In genomic region chr2:19900536-19901200, GRCh38 we compare ENCODE assay signal across 8 cellular contexts. TPM values are rescaled to one million over a fixed set of nuclear protein-coding genes. Genes with fewer than 3 reads are reported as not detected.
DNase-seq lines count a peak whose midpoint lies in the region; ATAC-seq and TF ChIP-seq lines count a peak whose summit lies in the region.

No MANE protein-coding gene starts in this region.

- no peaks in the 10 kb centered on the region for H3K27me3 ChIP-seq in BE2C
- H3K27me3 ChIP-seq in lower lobe of right lung (ENCODE audit: low read depth), result no peaks in the 10 kb centered on the region
- H3K27me3 ChIP-seq in tibial artery, result no peaks in the 10 kb centered on the region

- TF ChIP-seq CTCF in BE2C (IDR thresholded peaks at IDR 0.05; ENCODE audit: low read depth, low read length), result no peak
- TF ChIP-seq CTCF in lower lobe of right lung (IDR thresholded peaks at IDR 0.05), result no peak
- no peak for TF ChIP-seq CTCF in tibial artery (IDR thresholded peaks at IDR 0.05)

- H3K36me3 Mint-ChIP-seq in central memory CD8-positive, alpha-beta T cell (ENCODE audit: insufficient read depth), result peaks cover 31% of the 10 kb centered on the region

- H3K4me3 ChIP-seq in BE2C (ENCODE audit: low read depth, low read length), result peak overlapping the region; percentile 93
- H3K4me3 ChIP-seq in lower lobe of right lung, result peak overlapping the region; percentile 69
- peak overlapping the region; percentile 66 to 99 for H3K4me3 ChIP-seq in tibial artery

- DNase-seq in BE2C (no peak), RPMI7951 (ENCODE audit: low read depth) (peak; percentile 11), lower lobe of right lung (no peak), tibial artery (no peak), HK-2 (ENCODE audit: unreplicated experiment) (no peak), NCI-H187 (lab: John Stamatoyannopoulos, UW) (no peak)
- DNase-seq in central memory CD8-positive, alpha-beta T cell (ENCODE audit: low spot score in 2 of 2), result peak in 1 of 2 donors; percentile 24

- H3K4me3 Mint-ChIP-seq in central memory CD8-positive, alpha-beta T cell, result peak overlapping the region; percentile 85

- H3K27me3 Mint-ChIP-seq in central memory CD8-positive, alpha-beta T cell, result peaks cover 19% of the 10 kb centered on the region

- H3K27ac ChIP-seq in lower lobe of right lung, result peak overlapping the region; percentile 95
- H3K27ac ChIP-seq in tibial artery, result peak overlapping the region; percentile 85 to 96

- H3K4me1 Mint-ChIP-seq in central memory CD8-positive, alpha-beta T cell, result peaks cover 25% of the 10 kb centered on the region

- intact Hi-C loops in lower lobe of right lung (cut with DNase I), result no loop called here
- intact Hi-C loops in tibial artery (cut with DNase I; ENCODE audit: low total_unique reads), result no loop called here

- peak overlapping the region; percentile 94 for H3K27ac Mint-ChIP-seq in central memory CD8-positive, alpha-beta T cell (ENCODE audit: low read depth)

- ATAC-seq in GM19324 (IDR thresholded peaks at IDR 0.05; ENCODE audit: low FRiP score, unreplicated experiment) (peak; percentile 4), lower lobe of right lung (peak in 1 of 2 donors; percentile 1)
- ATAC-seq in central memory CD8-positive, alpha-beta T cell (replicated peaks; ENCODE audit: extremely low read depth, poor library complexity, severe bottlenecking), result peak; percentile 29

- H3K36me3 ChIP-seq in BE2C (no peaks in the 10 kb centered on the region), lower lobe of right lung (no peaks in the 10 kb centered on the region), tibial artery (no peaks in the 10 kb centered on the region)

- H3K9me3 Mint-ChIP-seq in central memory CD8-positive, alpha-beta T cell, result no peaks in the 10 kb centered on the region

- H3K4me1 ChIP-seq in BE2C, result peaks cover 1% of the 10 kb centered on the region; the same call in 1 of the 2 replicates
- peaks cover 55% of the 10 kb centered on the region for H3K4me1 ChIP-seq in lower lobe of right lung
- peaks cover 0 to 55% (median 36%) of the 10 kb centered on the region in 4 donors for H3K4me1 ChIP-seq in tibial artery

- no peaks in the 10 kb centered on the region for H3K9me3 ChIP-seq in BE2C
- H3K9me3 ChIP-seq in lower lobe of right lung, result no peaks in the 10 kb centered on the region
- H3K9me3 ChIP-seq in tibial artery, result no peaks in the 10 kb centered on the region

RNA-seq across cellular contexts. Expression of gene TTC32, which starts 1.1 kb away (rescaled TPM):
- polyA plus RNA-seq in BE2C (2012; ENCODE audit: insufficient read depth, insufficient read length, low read depth), result 13.6 TPM
- total RNA-seq in RPMI7951 (2014; rRNA removed; shearing (Covaris generic)), result 13.0 and 18.0 TPM in 2 replicates
- 10.3 TPM for total RNA-seq in lower lobe of right lung
